Comparison of ENCODE assay signal across 21 cellular contexts in the genomic region with DNA sequence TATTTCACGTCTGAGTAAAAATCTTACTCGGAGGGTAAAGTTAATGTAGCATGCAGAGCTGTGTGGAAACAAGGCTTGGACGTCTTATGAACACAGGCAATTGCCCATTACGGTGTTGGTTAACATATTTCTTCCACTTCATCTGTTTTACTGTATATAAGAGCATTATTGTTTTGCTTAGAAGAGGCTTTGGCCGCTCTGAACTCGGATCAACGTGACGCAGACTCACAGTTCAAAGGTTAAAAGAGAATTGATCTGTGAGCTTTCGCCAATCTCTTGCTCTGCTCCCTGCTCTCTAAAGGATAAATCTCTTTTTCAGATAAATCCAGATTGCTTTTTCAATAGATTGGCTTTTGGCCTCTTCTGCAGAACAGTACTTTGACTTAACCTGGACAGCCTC.
DNase-seq lines count a peak whose midpoint lies in the region; ATAC-seq and TF ChIP-seq lines count a peak whose summit lies in the region.
"Had no signal": no experiment of that assay in that cellular context is flagged by ENCODE, and none has a peak within 500 bp of the region (broad histone marks: within the 10 kb centered on the region; RNA-seq: fewer than 3 reads in every experiment).

No MANE protein-coding gene starts in this region.

- no peaks in the 10 kb centered on the region for H3K36me3 ChIP-seq in liver (ENCODE audit: control insufficient read depth in 4 of 4, insufficient read depth in 3 of 4, low read depth in 1 of 4, low read length in 3 of 4)

- ATAC-seq in natural killer cell: no peak
- no peak for ATAC-seq in stimulated activated naive CD8-positive, alpha-beta T cell treated with anti-CD3 and anti-CD28 coated beads, Interleukin-15, Interleukin-2, amounts not matched to agents 100 U/mL and 50 U/mL, for 24 hours
- no peak for ATAC-seq in HG03095 (IDR thresholded peaks at IDR 0.05; ENCODE audit: unreplicated experiment)
- ATAC-seq: HCT116, Panc1 had no signal

- intact Hi-C loops in natural killer cell (cut with micrococcal nuclease): no loop called here

- no peaks in the 10 kb centered on the region for H3K4me1 Mint-ChIP-seq in natural killer cell
- H3K4me1 Mint-ChIP-seq: CD4-positive, CD25-positive, alpha-beta regulatory T cell had no signal

- no peak overlapping the region for H3K9ac ChIP-seq in liver (ENCODE audit: low read depth in 1 of 2, low read length in 2 of 2)
- H3K9ac ChIP-seq: SK-N-SH had no signal

- no peaks in the 10 kb centered on the region for H3K27me3 ChIP-seq in liver (ENCODE audit: control insufficient read depth in 4 of 4, insufficient read depth in 4 of 4, low read length in 3 of 4)

- H3K4me1 ChIP-seq in liver (ENCODE audit: control insufficient read depth in 4 of 4, insufficient read depth in 4 of 4, low read length in 3 of 4): peaks cover 0 to 14% (median 8%) of the 10 kb centered on the region in 4 donors
- H3K4me1 ChIP-seq: Caco-2 had no signal

- TF ChIP-seq RAD21 in liver (IDR thresholded peaks at IDR 0.05): peak; percentile 48 to 61

- no peak for TF ChIP-seq CTCF in liver (IDR thresholded peaks at IDR 0.05; ENCODE audit: low read depth, low read length, missing input control)
- no peak for TF ChIP-seq CTCF in natural killer cell (IDR thresholded peaks at IDR 0.05)

- no peak overlapping the region for H3K4me3 Mint-ChIP-seq in natural killer cell
- H3K4me3 Mint-ChIP-seq: CD4-positive, CD25-positive, alpha-beta regulatory T cell had no signal

- H3K27me3 Mint-ChIP-seq in natural killer cell (ENCODE audit: low read depth in 2 of 2): no peaks in the 10 kb centered on the region
- H3K27me3 Mint-ChIP-seq: CD4-positive, CD25-positive, alpha-beta regulatory T cell had no signal

- H3K36me3 Mint-ChIP-seq in natural killer cell: no peaks in the 10 kb centered on the region
- H3K36me3 Mint-ChIP-seq: CD4-positive, CD25-positive, alpha-beta regulatory T cell had no signal

- H3K9me3 Mint-ChIP-seq in natural killer cell: peaks cover 10 to 13% of the 10 kb centered on the region in 2 donors

- WGBS in liver: 26% methylated on average over 9 of the region's 9 CpGs

- H3K27ac ChIP-seq in caudate nucleus (ENCODE audit: low read depth, low read length) (peak overlapping the region; percentile 24), liver (ENCODE audit: low read depth in 1 of 2, low read length in 2 of 2) (no peak overlapping the region)

- no peaks in the 10 kb centered on the region for H3K9me3 ChIP-seq in liver (ENCODE audit: control insufficient read depth in 4 of 4, low read length in 3 of 4)

- DNase-seq in Caki2 (ENCODE audit: low read depth): peak; percentile 10
- no peak for DNase-seq in caudate nucleus (lab: John Stamatoyannopoulos, UW)
- DNase-seq in retina: peak; percentile 64
- no peak for DNase-seq in natural killer cell
- no peak for DNase-seq in stimulated activated CD4-positive, alpha-beta T cell treated with anti-CD3 and anti-CD28 coated beads, Interleukin-4, amount 100 ng/mL, for 1 hour
- DNase-seq in stimulated activated naive CD8-positive, alpha-beta T cell treated with anti-CD3 and anti-CD28 coated beads, Interleukin-15, Interleukin-2, amounts not matched to agents 100 U/mL and 50 U/mL, for 24 hours: no peak
- DNase-seq: Caco-2; CD4-positive, CD25-positive, alpha-beta regulatory T cell; GOT3; Kasumi-1; NCI-H1417 treated with DMSO at 0.1 percent for 48 hours; NCI-H2107; NCI-H2227 treated with DMSO at 0.1 percent for 48 hours; NCI-H510A; NCI-H748 treated with DMSO at 0.1 percent for 48 hours; SIG-M5; SK-N-SH had no signal

- H3K4me3 ChIP-seq in liver (ENCODE audit: low read depth in 1 of 3, low read length in 3 of 3): no peak overlapping the region

- in situ Hi-C loops in Caki2 (cut with HindIII; ENCODE audit: low pct_unique_long_range_greater_than_20kb, low sequenced_read_pairs): no loop called here

- no peak overlapping the region for H3K27ac Mint-ChIP-seq in natural killer cell
- H3K27ac Mint-ChIP-seq: CD4-positive, CD25-positive, alpha-beta regulatory T cell had no signal

TF ChIP-seq in liver, 16 proteins besides CTCF, POLR2A, EP300 and RAD21:
- TF ChIP-seq, protein P1, sequence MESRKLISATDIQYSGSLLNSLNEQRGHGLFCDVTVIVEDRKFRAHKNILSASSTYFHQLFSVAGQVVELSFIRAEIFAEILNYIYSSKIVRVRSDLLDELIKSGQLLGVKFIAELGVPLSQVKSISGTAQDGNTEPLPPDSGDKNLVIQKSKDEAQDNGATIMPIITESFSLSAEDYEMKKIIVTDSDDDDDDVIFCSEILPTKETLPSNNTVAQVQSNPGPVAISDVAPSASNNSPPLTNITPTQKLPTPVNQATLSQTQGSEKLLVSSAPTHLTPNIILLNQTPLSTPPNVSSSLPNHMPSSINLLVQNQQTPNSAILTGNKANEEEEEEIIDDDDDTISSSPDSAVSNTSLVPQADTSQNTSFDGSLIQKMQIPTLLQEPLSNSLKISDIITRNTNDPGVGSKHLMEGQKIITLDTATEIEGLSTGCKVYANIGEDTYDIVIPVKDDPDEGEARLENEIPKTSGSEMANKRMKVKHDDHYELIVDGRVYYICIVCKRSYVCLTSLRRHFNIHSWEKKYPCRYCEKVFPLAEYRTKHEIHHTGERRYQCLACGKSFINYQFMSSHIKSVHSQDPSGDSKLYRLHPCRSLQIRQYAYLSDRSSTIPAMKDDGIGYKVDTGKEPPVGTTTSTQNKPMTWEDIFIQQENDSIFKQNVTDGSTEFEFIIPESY (IDR thresholded peaks at IDR 0.05): peak; percentile 35
- peak; percentile 67 for TF ChIP-seq NR2F2 (IDR thresholded peaks at IDR 0.05)
- TF ChIP-seq, protein P2, sequence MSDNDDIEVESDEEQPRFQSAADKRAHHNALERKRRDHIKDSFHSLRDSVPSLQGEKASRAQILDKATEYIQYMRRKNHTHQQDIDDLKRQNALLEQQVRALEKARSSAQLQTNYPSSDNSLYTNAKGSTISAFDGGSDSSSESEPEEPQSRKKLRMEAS (IDR thresholded peaks at IDR 0.05): no peak
- TF ChIP-seq GABPA (IDR thresholded peaks at IDR 0.05 in 1 of 2, conservative IDR thresholded peaks at IDR 0.05 in 1 of 2): no peak
- no peak for TF ChIP-seq EGR1 (IDR thresholded peaks at IDR 0.05; ENCODE audit: low read depth in 2 of 2)
- TF ChIP-seq JUND (IDR thresholded peaks at IDR 0.05): peak in 1 of 2 donors; percentile 36
- TF ChIP-seq HNF4A (conservative IDR thresholded peaks at IDR 0.05): peak; percentile 83 to 91
- no peak for TF ChIP-seq FOXA2 (IDR thresholded peaks at IDR 0.05)
- peak; percentile 58 to 80 for TF ChIP-seq RXRA (IDR thresholded peaks at IDR 0.05)
- TF ChIP-seq, protein P3, sequence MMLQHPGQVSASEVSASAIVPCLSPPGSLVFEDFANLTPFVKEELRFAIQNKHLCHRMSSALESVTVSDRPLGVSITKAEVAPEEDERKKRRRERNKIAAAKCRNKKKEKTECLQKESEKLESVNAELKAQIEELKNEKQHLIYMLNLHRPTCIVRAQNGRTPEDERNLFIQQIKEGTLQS (IDR thresholded peaks at IDR 0.05): no peak
- TF ChIP-seq YY1 (IDR thresholded peaks at IDR 0.05): peak; percentile 58
- no peak for TF ChIP-seq FOXA1 (IDR thresholded peaks at IDR 0.05)
- no peak for TF ChIP-seq TAF1 (conservative IDR thresholded peaks at IDR 0.05)
- TF ChIP-seq, protein P4, sequence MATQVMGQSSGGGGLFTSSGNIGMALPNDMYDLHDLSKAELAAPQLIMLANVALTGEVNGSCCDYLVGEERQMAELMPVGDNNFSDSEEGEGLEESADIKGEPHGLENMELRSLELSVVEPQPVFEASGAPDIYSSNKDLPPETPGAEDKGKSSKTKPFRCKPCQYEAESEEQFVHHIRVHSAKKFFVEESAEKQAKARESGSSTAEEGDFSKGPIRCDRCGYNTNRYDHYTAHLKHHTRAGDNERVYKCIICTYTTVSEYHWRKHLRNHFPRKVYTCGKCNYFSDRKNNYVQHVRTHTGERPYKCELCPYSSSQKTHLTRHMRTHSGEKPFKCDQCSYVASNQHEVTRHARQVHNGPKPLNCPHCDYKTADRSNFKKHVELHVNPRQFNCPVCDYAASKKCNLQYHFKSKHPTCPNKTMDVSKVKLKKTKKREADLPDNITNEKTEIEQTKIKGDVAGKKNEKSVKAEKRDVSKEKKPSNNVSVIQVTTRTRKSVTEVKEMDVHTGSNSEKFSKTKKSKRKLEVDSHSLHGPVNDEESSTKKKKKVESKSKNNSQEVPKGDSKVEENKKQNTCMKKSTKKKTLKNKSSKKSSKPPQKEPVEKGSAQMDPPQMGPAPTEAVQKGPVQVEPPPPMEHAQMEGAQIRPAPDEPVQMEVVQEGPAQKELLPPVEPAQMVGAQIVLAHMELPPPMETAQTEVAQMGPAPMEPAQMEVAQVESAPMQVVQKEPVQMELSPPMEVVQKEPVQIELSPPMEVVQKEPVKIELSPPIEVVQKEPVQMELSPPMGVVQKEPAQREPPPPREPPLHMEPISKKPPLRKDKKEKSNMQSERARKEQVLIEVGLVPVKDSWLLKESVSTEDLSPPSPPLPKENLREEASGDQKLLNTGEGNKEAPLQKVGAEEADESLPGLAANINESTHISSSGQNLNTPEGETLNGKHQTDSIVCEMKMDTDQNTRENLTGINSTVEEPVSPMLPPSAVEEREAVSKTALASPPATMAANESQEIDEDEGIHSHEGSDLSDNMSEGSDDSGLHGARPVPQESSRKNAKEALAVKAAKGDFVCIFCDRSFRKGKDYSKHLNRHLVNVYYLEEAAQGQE (IDR thresholded peaks at IDR 0.05): no peak
- peak; percentile 66 for TF ChIP-seq SP1 (IDR thresholded peaks at IDR 0.05)
- TF ChIP-seq HNF4G (IDR thresholded peaks at IDR 0.05): peak; percentile 51

Comparison
In these comparisons a context has a peak if more than half of its experiments do, and no peak if none do; other contexts are left out.
1. DNase-seq: peak in Caki2 (single experiment) and retina (single experiment); none in caudate nucleus (0 of 61), natural killer cell (single experiment), stimulated activated CD4-positive, alpha-beta T cell treated with anti-CD3 and anti-CD28 coated beads, Interleukin-4, amount 100 ng/mL, for 1 hour (single experiment) and stimulated activated naive CD8-positive, alpha-beta T cell treated with anti-CD3 and anti-CD28 coated beads, Interleukin-15, Interleukin-2, amounts not matched to agents 100 U/mL and 50 U/mL, for 24 hours (single experiment).